Comparison of ENCODE assay signal across 15 cellular contexts in genomic region chr14:92495041-92495440, GRCh38. TPM values are rescaled to one million over a fixed set of nuclear protein-coding genes. Genes with fewer than 3 reads are reported as not detected.
DNase-seq lines count a peak whose midpoint lies in the region; ATAC-seq and TF ChIP-seq lines count a peak whose summit lies in the region.
"Had no signal": no experiment of that assay in that cellular context is flagged by ENCODE, and none has a peak within 500 bp of the region (broad histone marks: within the 10 kb centered on the region; RNA-seq: fewer than 3 reads in every experiment).

No MANE protein-coding gene starts in this region.

- DNase-seq in EL, result peak; percentile 50
- peak; percentile 57 for DNase-seq in NOMO-1 treated with DMSO at 0.1 percent for 48 hours (lab: John Stamatoyannopoulos, UW; ENCODE audit: unreplicated experiment)
- peak; percentile 79 for DNase-seq in dedifferentiated amniotic fluid mesenchymal stem cell (ENCODE audit: extremely low spot score)
- no peak for DNase-seq in naive thymus-derived CD4-positive, alpha-beta T cell
- no peak for DNase-seq in T-helper 2 cell
- DNase-seq in HuH-7.5 (ENCODE audit: low spot score), result no peak
- no peak for DNase-seq in psoas muscle
- DNase-seq: glutamatergic neuron, KG1, NCI-H2171 had no signal

- no peak overlapping the region for H3K27ac Mint-ChIP-seq in naive thymus-derived CD4-positive, alpha-beta T cell
- H3K27ac Mint-ChIP-seq: activated naive CD4-positive, alpha-beta T cell treated with anti-CD3 and anti-CD28 coated beads, Interleukin-2, amount 50 U/mL, for 24 hours; CD8-positive, alpha-beta T cell; mesothelial cell of epicardium had no signal

- intact Hi-C loops in naive thymus-derived CD4-positive, alpha-beta T cell (cut with micrococcal nuclease), result no loop called here
- intact Hi-C loops in psoas muscle (cut with DNase I), result no loop called here

- peaks cover 0 to 12% (median 0%) of the 10 kb centered on the region in 5 donors for H3K27me3 Mint-ChIP-seq in naive thymus-derived CD4-positive, alpha-beta T cell
- H3K27me3 Mint-ChIP-seq: activated naive CD4-positive, alpha-beta T cell treated with anti-CD3 and anti-CD28 coated beads, Interleukin-2, amount 50 U/mL, for 24 hours had no signal

- no peak overlapping the region for H3K27ac ChIP-seq in naive thymus-derived CD4-positive, alpha-beta T cell (ENCODE audit: low read depth, low read length)
- H3K27ac ChIP-seq in psoas muscle, result no peak overlapping the region
- H3K27ac ChIP-seq: tibial artery had no signal

- peak; percentile 67 for ATAC-seq in naive thymus-derived CD4-positive, alpha-beta T cell
- ATAC-seq in HG02763 (IDR thresholded peaks at IDR 0.05; ENCODE audit: unreplicated experiment) (no peak), psoas muscle (no peak)
- ATAC-seq: CD8-positive, alpha-beta T cell had no signal

- H3K4me3 Mint-ChIP-seq in naive thymus-derived CD4-positive, alpha-beta T cell, result no peak overlapping the region
- H3K4me3 Mint-ChIP-seq: activated naive CD4-positive, alpha-beta T cell treated with anti-CD3 and anti-CD28 coated beads, Interleukin-2, amount 50 U/mL, for 24 hours; CD8-positive, alpha-beta T cell; mesothelial cell of epicardium had no signal

- H3K27me3 ChIP-seq in naive thymus-derived CD4-positive, alpha-beta T cell (ENCODE audit: control insufficient read depth in 2 of 2, insufficient read depth in 2 of 2, low read length in 2 of 2), result no peaks in the 10 kb centered on the region
- no peaks in the 10 kb centered on the region for H3K27me3 ChIP-seq in psoas muscle (ENCODE audit: insufficient read depth in 3 of 3, low read length in 2 of 3)
- H3K27me3 ChIP-seq: tibial artery had no signal

- CTCF ChIA-PET in naive thymus-derived CD4-positive, alpha-beta T cell (lab: Charles Lee), result no interaction called here

- H3K4me3 ChIP-seq in naive thymus-derived CD4-positive, alpha-beta T cell (ENCODE audit: low read length), result no peak overlapping the region
- no peak overlapping the region for H3K4me3 ChIP-seq in psoas muscle
- H3K4me3 ChIP-seq: tibial artery had no signal

- no peak for TF ChIP-seq CTCF in psoas muscle (IDR thresholded peaks at IDR 0.05)

- WGBS in psoas muscle, 3 donors, result 72 to 78% (median 75%) methylated on average over 7 of the region's 7 CpGs

- no peaks in the 10 kb centered on the region for H3K9me3 ChIP-seq in naive thymus-derived CD4-positive, alpha-beta T cell (ENCODE audit: control insufficient read depth in 2 of 3, low read length in 3 of 3)
- H3K9me3 ChIP-seq in psoas muscle, result no peaks in the 10 kb centered on the region
- H3K9me3 ChIP-seq: tibial artery had no signal

- POLR2A ChIA-PET in naive thymus-derived CD4-positive, alpha-beta T cell (lab: Charles Lee), result no interaction called here

- no peaks in the 10 kb centered on the region for H3K4me1 ChIP-seq in naive thymus-derived CD4-positive, alpha-beta T cell (ENCODE audit: control insufficient read depth in 2 of 2, insufficient read depth in 2 of 2, low read length in 2 of 2)
- no peaks in the 10 kb centered on the region for H3K4me1 ChIP-seq in psoas muscle
- H3K4me1 ChIP-seq: tibial artery had no signal

- no peaks in the 10 kb centered on the region for H3K9me3 Mint-ChIP-seq in naive thymus-derived CD4-positive, alpha-beta T cell
- H3K9me3 Mint-ChIP-seq: activated naive CD4-positive, alpha-beta T cell treated with anti-CD3 and anti-CD28 coated beads, Interleukin-2, amount 50 U/mL, for 24 hours; CD8-positive, alpha-beta T cell; mesothelial cell of epicardium had no signal

- no peaks in the 10 kb centered on the region for H3K36me3 ChIP-seq in naive thymus-derived CD4-positive, alpha-beta T cell (ENCODE audit: control insufficient read depth in 2 of 3, insufficient read depth in 3 of 3, low read length in 3 of 3)
- H3K36me3 ChIP-seq in psoas muscle (ENCODE audit: insufficient read depth in 1 of 2, low read depth in 1 of 2), result no peaks in the 10 kb centered on the region
- H3K36me3 ChIP-seq: tibial artery had no signal

- H3K4me1 Mint-ChIP-seq in naive thymus-derived CD4-positive, alpha-beta T cell, result peaks cover 0 to 8% (median 0%) of the 10 kb centered on the region in 7 donors
- H3K4me1 Mint-ChIP-seq: activated naive CD4-positive, alpha-beta T cell treated with anti-CD3 and anti-CD28 coated beads, Interleukin-2, amount 50 U/mL, for 24 hours had no signal

- H3K36me3 Mint-ChIP-seq in naive thymus-derived CD4-positive, alpha-beta T cell, result no peaks in the 10 kb centered on the region
- H3K36me3 Mint-ChIP-seq: activated naive CD4-positive, alpha-beta T cell treated with anti-CD3 and anti-CD28 coated beads, Interleukin-2, amount 50 U/mL, for 24 hours; CD8-positive, alpha-beta T cell; mesothelial cell of epicardium had no signal

RNA-seq across cellular contexts. Expression of gene RIN3, which starts 18.5 kb away (rescaled TPM):
- total RNA-seq in naive thymus-derived CD4-positive, alpha-beta T cell, result 100 to 1,000 TPM in 4 of 5 experiments, 10 to 100 TPM in 1; 45.4 to 182 (median 132) TPM
- 10 to 100 TPM; 27.2 to 51.2 TPM for polyA plus RNA-seq in naive thymus-derived CD4-positive, alpha-beta T cell
- total RNA-seq in psoas muscle, result 1 to 10 TPM; 3.8 to 8.7 (median 5.1) TPM
- 1 to 10 TPM; 1.2 to 2.9 (median 1.5) TPM for polyA plus RNA-seq in psoas muscle

Comparison
In these comparisons a context has a peak if more than half of its experiments do, and no peak if none do; other contexts are left out.
1. DNase-seq: peak in EL (single experiment), NOMO-1 treated with DMSO at 0.1 percent for 48 hours (single experiment) and dedifferentiated amniotic fluid mesenchymal stem cell (single experiment); none in naive thymus-derived CD4-positive, alpha-beta T cell (0 of 9), T-helper 2 cell (0 of 5), HuH-7.5 (single experiment) and psoas muscle (0 of 2).
2. RNA of gene RIN3, which starts 18.5 kb away (total RNA-seq): 45.4 to 182 TPM in naive thymus-derived CD4-positive, alpha-beta T cell; 3.8 to 8.7 TPM in psoas muscle; every median in the first group is over 4 times any median in the second.